24 cellular contexts compared by ENCODE assay signal in genomic region chr7:151822541-151823181, GRCh38. TPM values are rescaled to one million over a fixed set of nuclear protein-coding genes. Genes with fewer than 3 reads are reported as not detected.
DNase-seq lines count a peak whose midpoint lies in the region; ATAC-seq and TF ChIP-seq lines count a peak whose summit lies in the region.
"Had no signal": no experiment of that assay in that cellular context is flagged by ENCODE, and none has a peak within 500 bp of the region (broad histone marks: within the 10 kb centered on the region; RNA-seq: fewer than 3 reads in every experiment).

No MANE protein-coding gene starts in this region.

- H3K27me3 ChIP-seq in Peyer's patch (no peaks in the 10 kb centered on the region), left lung (no peaks in the 10 kb centered on the region), ovary (no peaks in the 10 kb centered on the region)
- H3K27me3 ChIP-seq: BLaER1, cardiac muscle cell, dorsolateral prefrontal cortex, suprapubic skin had no signal

- H3K4me3 ChIP-seq in Peyer's patch (peak overlapping the region in 1 of 4 donors; percentile 0), left lung (no peak overlapping the region), ovary (no peak overlapping the region)
- H3K4me3 ChIP-seq: BLaER1, cardiac muscle cell, mucosa of descending colon, suprapubic skin had no signal

- no peak for TF ChIP-seq EP300 in ovary (IDR thresholded peaks at IDR 0.05)

- no peaks in the 10 kb centered on the region for H3K36me3 ChIP-seq in Peyer's patch
- H3K36me3 ChIP-seq in left lung, result no peaks in the 10 kb centered on the region
- no peaks in the 10 kb centered on the region for H3K36me3 ChIP-seq in ovary
- H3K36me3 ChIP-seq: BLaER1, cardiac muscle cell, suprapubic skin had no signal

- intact Hi-C loops in left lung (cut with DNase I) (no loop called here), ovary (cut with DNase I) (no loop called here)

- ATAC-seq in left lung, result peak; percentile 38
- ATAC-seq: mucosa of descending colon; stimulated activated memory B cell treated with anti-CD40 and anti-IgM and Interleukin-4, amounts not matched to agents 10 μg/mL and 1 μg/mL and 100 μg/mL, for 72 hours; WTC11 had no signal

- H3K27ac ChIP-seq in Peyer's patch, result peak overlapping the region in 3 of 4 donors; percentile 24 to 87 (median 82)
- H3K27ac ChIP-seq in left lung, result no peak overlapping the region
- H3K27ac ChIP-seq in ovary, result no peak overlapping the region
- H3K27ac ChIP-seq: BLaER1, cardiac muscle cell had no signal

- WGBS in ovary, 3 donors, result 75 to 88% (median 84%) methylated on average over 17 of the region's 17 CpGs

- H3K9me3 ChIP-seq in Peyer's patch (no peaks in the 10 kb centered on the region), left lung (no peaks in the 10 kb centered on the region), ovary (no peaks in the 10 kb centered on the region)
- H3K9me3 ChIP-seq: BLaER1, mucosa of descending colon, suprapubic skin had no signal

- H3K4me1 ChIP-seq in Peyer's patch, result peaks cover 0 to 47% (median 2%) of the 10 kb centered on the region in 4 donors
- peaks cover 4 to 24% of the 10 kb centered on the region in 2 donors for H3K4me1 ChIP-seq in left lung
- peaks cover 7% of the 10 kb centered on the region for H3K4me1 ChIP-seq in ovary (ENCODE audit: insufficient read depth)

- TF ChIP-seq POLR2A in Peyer's patch (IDR thresholded peaks at IDR 0.05) (no peak), ovary (IDR thresholded peaks at IDR 0.05) (no peak)

- TF ChIP-seq CTCF in Peyer's patch (IDR thresholded peaks at IDR 0.05) (no peak), left lung (IDR thresholded peaks at IDR 0.05) (no peak), ovary (IDR thresholded peaks at IDR 0.05) (no peak)

- DNase-seq in Peyer's patch, result peak in 1 of 3 donors; percentile 70
- DNase-seq in dermis blood vessel endothelial cell, result peak; percentile 46
- peak in 1 of 2 donors; percentile 37 for DNase-seq in left lung
- DNase-seq in retina, result peak; percentile 37
- no peak for DNase-seq in mucosa of gallbladder (ENCODE audit: low spot score)
- DNase-seq in NCI-H2081 (lab: John Stamatoyannopoulos, UW), result no peak
- DNase-seq in ovary, result no peak
- DNase-seq: activated naive CD4-positive, alpha-beta T cell treated with anti-CD3 and anti-CD28 coated beads for 36 hours; amygdala; COR-L47; HCEC 1CT; head of caudate nucleus; IMR-90; mucosa of descending colon; NCI-H1092; NCI-H187 treated with DMSO at 0.1 percent for 48 hours; NCI-H226; stimulated activated CD4-positive, alpha-beta T cell treated with anti-CD3 and anti-CD28 coated beads, Interleukin-4, amount 100 ng/mL, for 1 hour had no signal

RNA-seq across cellular contexts. Expression of gene PRKAG2, which starts 54.3 kb away (rescaled TPM):
- 10 to 100 TPM; 38.8 to 94.4 (median 73.2) TPM for total RNA-seq in Peyer's patch
- 16.8 and 21.4 TPM in 2 replicates for total RNA-seq in dermis blood vessel endothelial cell
- 10 to 100 TPM; 23.3 to 34.6 TPM for total RNA-seq in left lung
- 54.8 TPM for total RNA-seq in mucosa of gallbladder
- 10 to 100 TPM in 6 of 7 donors, 1 to 10 TPM in 1; 9.3 to 37.7 (median 22.6) TPM for total RNA-seq in ovary
- 10 to 100 TPM; 14.6 to 32.1 TPM for polyA plus RNA-seq in ovary

Comparison
In these comparisons a context has a peak if more than half of its experiments do, and no peak if none do; other contexts are left out.
1. DNase-seq: peak in dermis blood vessel endothelial cell (single experiment) and retina (single experiment); none in mucosa of gallbladder (single experiment), NCI-H2081 (0 of 2) and ovary (0 of 5).
2. H3K27ac ChIP-seq: peak in Peyer's patch (3 of 4); none in left lung (0 of 2) and ovary (0 of 2).